In genomic region chr13:102197193-102197592, GRCh38 we compare ENCODE assay signal across 12 cellular contexts.
DNase-seq lines count a peak whose midpoint lies in the region; ATAC-seq and TF ChIP-seq lines count a peak whose summit lies in the region.
"Had no signal": no experiment of that assay in that cellular context is flagged by ENCODE, and none has a peak within 500 bp of the region (broad histone marks: within the 10 kb centered on the region; RNA-seq: fewer than 3 reads in every experiment).

No MANE protein-coding gene starts in this region.

- H3K27me3 ChIP-seq in gastroesophageal sphincter = no peaks in the 10 kb centered on the region

- H3K36me3 ChIP-seq in gastroesophageal sphincter = no peaks in the 10 kb centered on the region
- H3K36me3 ChIP-seq: HAP-1 had no signal

- DNase-seq in NCI-H345 (lab: John Stamatoyannopoulos, UW) (peak; percentile 38), NCI-H345 treated with DMSO at 0.1 percent for 48 hours (lab: John Stamatoyannopoulos, UW; ENCODE audit: unreplicated experiment) (no peak), NCI-H2081 (lab: John Stamatoyannopoulos, UW) (peak; percentile 2 to 37), chondrocyte (ENCODE audit: low spot score) (no peak), osteocyte (ENCODE audit: extremely low spot score, unreplicated experiment) (no peak), HEK293T (ENCODE audit: extremely low spot score) (no peak)
- DNase-seq in activated CD4-positive, alpha-beta T cell treated with anti-CD3 and anti-CD28 coated beads for 1 hour = no peak
- DNase-seq: activated CD4-positive, alpha-beta T cell treated with anti-CD3 and anti-CD28 coated beads, Interleukin-2, amount 10 ng/mL, durations not matched to agents 24 days and 14 days; amygdala; naive thymus-derived CD4-positive, alpha-beta T cell had no signal

- H3K4me3 Mint-ChIP-seq in chondrocyte (ENCODE audit: unreplicated experiment) (no peak overlapping the region), osteocyte (ENCODE audit: unreplicated experiment) (no peak overlapping the region)
- H3K4me3 Mint-ChIP-seq: activated CD4-positive, alpha-beta T cell treated with anti-CD3 and anti-CD28 coated beads, Interleukin-2, amount 10 ng/mL, durations not matched to agents 24 days and 14 days; naive thymus-derived CD4-positive, alpha-beta T cell had no signal

- ATAC-seq in gastroesophageal sphincter = no peak
- ATAC-seq: naive thymus-derived CD4-positive, alpha-beta T cell had no signal

- POLR2A ChIA-PET in HEK293T (lab: Yijun Ruan, JAX) = no interaction called here

- H3K4me1 ChIP-seq in gastroesophageal sphincter = no peaks in the 10 kb centered on the region
- H3K4me1 ChIP-seq: HAP-1 had no signal

- H3K36me3 Mint-ChIP-seq in chondrocyte (ENCODE audit: low read depth) (no peaks in the 10 kb centered on the region), osteocyte (ENCODE audit: unreplicated experiment) (peaks cover 2% of the 10 kb centered on the region)
- H3K36me3 Mint-ChIP-seq: naive thymus-derived CD4-positive, alpha-beta T cell had no signal

- no peaks in the 10 kb centered on the region for H3K27me3 Mint-ChIP-seq in chondrocyte (ENCODE audit: low read depth)
- H3K27me3 Mint-ChIP-seq in osteocyte (ENCODE audit: unreplicated experiment) = no peaks in the 10 kb centered on the region
- H3K27me3 Mint-ChIP-seq: activated CD4-positive, alpha-beta T cell treated with anti-CD3 and anti-CD28 coated beads, Interleukin-2, amount 10 ng/mL, durations not matched to agents 24 days and 14 days had no signal

- H3K4me1 Mint-ChIP-seq in chondrocyte (ENCODE audit: low read depth) (peaks cover 38% of the 10 kb centered on the region), osteocyte (ENCODE audit: unreplicated experiment) (peaks cover 37% of the 10 kb centered on the region)
- H3K4me1 Mint-ChIP-seq: activated CD4-positive, alpha-beta T cell treated with anti-CD3 and anti-CD28 coated beads, Interleukin-2, amount 10 ng/mL, durations not matched to agents 24 days and 14 days had no signal

- 74 to 86% methylated on average over 1 of the region's 1 CpG for WGBS in gastroesophageal sphincter (ENCODE audit: low coverage in 1 of 2), 2 donors

- CTCF ChIA-PET in HEK293T (lab: Yijun Ruan, JAX) = no interaction called here

- H3K9me3 Mint-ChIP-seq in chondrocyte (ENCODE audit: low read depth) (no peaks in the 10 kb centered on the region), osteocyte (ENCODE audit: unreplicated experiment) (peaks cover 4% of the 10 kb centered on the region)
- H3K9me3 Mint-ChIP-seq: activated CD4-positive, alpha-beta T cell treated with anti-CD3 and anti-CD28 coated beads, Interleukin-2, amount 10 ng/mL, durations not matched to agents 24 days and 14 days had no signal

- no peak overlapping the region for H3K4me3 ChIP-seq in gastroesophageal sphincter
- H3K4me3 ChIP-seq: HAP-1 had no signal

- no peak overlapping the region for H3K27ac ChIP-seq in gastroesophageal sphincter

- TF ChIP-seq CTCF in chondrocyte (IDR thresholded peaks at IDR 0.05) (peak; percentile 51), osteocyte (IDR thresholded peaks at IDR 0.05) (peak; percentile 18), gastroesophageal sphincter (IDR thresholded peaks at IDR 0.05) (peak in 2 of 4 experiments; percentile 4 to 43)

- TF ChIP-seq EP300 in gastroesophageal sphincter (IDR thresholded peaks at IDR 0.05) = no peak

- H3K27ac Mint-ChIP-seq in chondrocyte (ENCODE audit: unreplicated experiment) = no peak overlapping the region
- no peak overlapping the region for H3K27ac Mint-ChIP-seq in osteocyte (ENCODE audit: unreplicated experiment)
- H3K27ac Mint-ChIP-seq: activated CD4-positive, alpha-beta T cell treated with anti-CD3 and anti-CD28 coated beads, Interleukin-2, amount 10 ng/mL, durations not matched to agents 24 days and 14 days; naive thymus-derived CD4-positive, alpha-beta T cell had no signal

- H3K9me3 ChIP-seq in gastroesophageal sphincter = no peaks in the 10 kb centered on the region
- H3K9me3 ChIP-seq: HAP-1 had no signal

- no peak for TF ChIP-seq POLR2A in gastroesophageal sphincter (IDR thresholded peaks at IDR 0.05)

TF ChIP-seq in HEK293T, 16 proteins besides CTCF, POLR2A, EP300 and RAD21:
- no peak for TF ChIP-seq ZNF384 (IDR thresholded peaks at IDR 0.05)
- TF ChIP-seq HDGF (IDR thresholded peaks at IDR 0.05; ENCODE audit: borderline replicate concordance) = no peak
- no peak for TF ChIP-seq LEF1 (IDR thresholded peaks at IDR 0.05; ENCODE audit: borderline replicate concordance)
- no peak for TF ChIP-seq TARDBP (IDR thresholded peaks at IDR 0.05)
- no peak for TF ChIP-seq SUZ12 (IDR thresholded peaks at IDR 0.05)
- no peak for TF ChIP-seq PKNOX1 (IDR thresholded peaks at IDR 0.05)
- TF ChIP-seq FOXA1 (IDR thresholded peaks at IDR 0.05) = no peak
- no peak for TF ChIP-seq L3MBTL2 (conservative IDR thresholded peaks at IDR 0.05)
- no peak for TF ChIP-seq SP1 (IDR thresholded peaks at IDR 0.05)
- TF ChIP-seq ELF4 (IDR thresholded peaks at IDR 0.05) = no peak
- TF ChIP-seq BHLHE40 (IDR thresholded peaks at IDR 0.05; ENCODE audit: borderline replicate concordance) = no peak
- no peak for TF ChIP-seq CTBP1 (IDR thresholded peaks at IDR 0.05; ENCODE audit: borderline replicate concordance)
- no peak for TF ChIP-seq FOXK2 (IDR thresholded peaks at IDR 0.05)
- no peak for TF ChIP-seq FOXM1 (IDR thresholded peaks at IDR 0.05; ENCODE audit: borderline replicate concordance)
- TF ChIP-seq ARNT (IDR thresholded peaks at IDR 0.05) = no peak
- no peak for TF ChIP-seq NFRKB (IDR thresholded peaks at IDR 0.05)

Comparison
In these comparisons a context has a peak if more than half of its experiments do, and no peak if none do; other contexts are left out.
1. DNase-seq: peak in NCI-H345 (single experiment) and NCI-H2081 (2 of 2); none in NCI-H345 treated with DMSO at 0.1 percent for 48 hours (single experiment), chondrocyte (single experiment), osteocyte (single experiment), HEK293T (single experiment) and activated CD4-positive, alpha-beta T cell treated with anti-CD3 and anti-CD28 coated beads for 1 hour (single experiment).